In the genomic region with DNA sequence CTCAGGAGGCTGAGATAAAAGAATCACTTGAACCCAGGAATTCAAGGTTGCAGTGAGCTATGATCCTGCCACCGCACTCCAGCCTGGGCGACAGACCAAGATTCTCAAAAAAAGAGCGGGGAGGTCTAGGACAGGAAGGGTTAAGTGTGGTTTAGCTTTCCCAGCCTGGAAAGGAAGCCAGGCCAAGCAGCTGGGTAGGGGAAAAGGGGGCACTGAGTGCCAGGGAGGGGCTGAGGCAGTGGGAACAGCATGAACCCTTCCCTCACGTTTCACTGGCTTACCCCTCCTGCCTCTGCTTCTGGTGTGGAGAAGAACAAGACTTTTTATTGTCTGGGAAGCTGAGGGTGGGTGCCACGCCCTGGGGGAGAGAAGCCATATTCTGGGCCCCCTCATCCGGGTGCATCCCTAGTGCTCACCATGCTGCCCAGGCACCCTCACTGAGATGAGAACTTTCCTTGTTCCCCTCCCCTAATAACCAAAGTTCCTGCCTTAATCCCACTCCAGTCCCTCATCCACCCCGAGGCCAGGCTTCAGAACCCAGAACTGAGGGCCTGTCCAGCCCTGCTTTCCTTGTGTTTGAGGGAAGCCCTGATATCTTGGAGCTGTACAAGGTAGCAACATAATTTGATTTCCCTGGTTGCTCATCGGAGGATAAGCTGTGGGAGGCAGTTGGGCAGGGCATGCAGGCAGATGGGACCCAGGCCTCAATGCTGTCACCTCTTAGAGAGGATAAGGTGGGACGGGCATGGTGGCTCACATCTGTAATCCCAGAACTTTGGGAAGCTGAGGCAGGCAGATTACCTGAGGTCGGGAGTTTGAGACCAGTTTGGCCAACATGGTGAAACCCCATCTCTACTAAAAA, we compare ENCODE assay signal across 15 cellular contexts. TPM values are rescaled to one million over a fixed set of nuclear protein-coding genes. Genes with fewer than 3 reads are reported as not detected.
DNase-seq lines count a peak whose midpoint lies in the region; ATAC-seq and TF ChIP-seq lines count a peak whose summit lies in the region.
"Had no signal": no experiment of that assay in that cellular context is flagged by ENCODE, and none has a peak within 500 bp of the region (broad histone marks: within the 10 kb centered on the region; RNA-seq: fewer than 3 reads in every experiment).

No MANE protein-coding gene starts in this region.

- ATAC-seq in SK-N-SH treated with all-trans-retinoic acid at 6 μM for 48 hours: no peak
- no peak for ATAC-seq in gastroesophageal sphincter
- no peak for ATAC-seq in GM18867 (IDR thresholded peaks at IDR 0.05; ENCODE audit: unreplicated experiment)

- no peak overlapping the region for H3K4me3 Mint-ChIP-seq in Calu3 (ENCODE audit: low read depth, unreplicated experiment)
- H3K4me3 Mint-ChIP-seq: activated naive CD4-positive, alpha-beta T cell treated with anti-CD3 and anti-CD28 coated beads, Interleukin-2, amount 50 U/mL, for 24 hours had no signal

- intact Hi-C loops in Calu3 (cut with micrococcal nuclease; ENCODE audit: unreplicated experiment): no loop called here

- H3K9me3 Mint-ChIP-seq in Calu3 (ENCODE audit: low read depth, unreplicated experiment): no peaks in the 10 kb centered on the region
- H3K9me3 Mint-ChIP-seq: activated naive CD4-positive, alpha-beta T cell treated with anti-CD3 and anti-CD28 coated beads, Interleukin-2, amount 50 U/mL, for 24 hours had no signal

- BruUV-seq in Calu3 (replicated peaks; lab: Mats Ljungman, UMichigan): no TSS peak

- H3K9ac ChIP-seq in skeletal muscle tissue (ENCODE audit: low read depth in 1 of 3, low read length in 3 of 3): peak overlapping the region in 1 of 3 donors; percentile 66

- no peaks in the 10 kb centered on the region for H3K27me3 ChIP-seq in gastroesophageal sphincter
- H3K27me3 ChIP-seq in skeletal muscle tissue (ENCODE audit: control insufficient read depth in 3 of 3, insufficient read depth in 3 of 3, low read length in 3 of 3): no peaks in the 10 kb centered on the region
- peaks cover 2% of the 10 kb centered on the region; the same call in 1 of the 2 replicates for H3K27me3 ChIP-seq in H7 (ENCODE audit: control insufficient read depth, insufficient read depth, low read length)

- peaks cover 50% of the 10 kb centered on the region for H3K36me3 Mint-ChIP-seq in Calu3 (ENCODE audit: insufficient read depth, unreplicated experiment)

- no peaks in the 10 kb centered on the region for H3K27me3 Mint-ChIP-seq in Calu3 (ENCODE audit: unreplicated experiment)

- peak overlapping the region in 3 of 4 donors; percentile 74 to 100 (median 99) for H3K27ac ChIP-seq in gastroesophageal sphincter
- H3K27ac ChIP-seq in skeletal muscle tissue (ENCODE audit: low read depth, low read length): peak overlapping the region; percentile 34

- peaks cover 47% of the 10 kb centered on the region for H3K4me1 Mint-ChIP-seq in Calu3 (ENCODE audit: low read depth, unreplicated experiment)

- no peaks in the 10 kb centered on the region for H3K36me3 ChIP-seq in gastroesophageal sphincter
- H3K36me3 ChIP-seq in skeletal muscle tissue (ENCODE audit: control insufficient read depth in 3 of 3, insufficient read depth in 3 of 3, low read length in 3 of 3): peaks cover 0 to 6% (median 4%) of the 10 kb centered on the region in 3 donors
- H3K36me3 ChIP-seq in H7 (replicated peaks; ENCODE audit: control insufficient read depth, insufficient read depth, low read length): no peaks in the 10 kb centered on the region

- H3K9me3 ChIP-seq in gastroesophageal sphincter (no peaks in the 10 kb centered on the region), skeletal muscle tissue (ENCODE audit: control insufficient read depth in 3 of 3, low read length in 3 of 3) (no peaks in the 10 kb centered on the region)

- no peak overlapping the region for H3K4me3 ChIP-seq in gastroesophageal sphincter
- H3K4me3 ChIP-seq in skeletal muscle tissue (ENCODE audit: low read length in 3 of 3): no peak overlapping the region
- no peak overlapping the region for H3K4me3 ChIP-seq in H7 (ENCODE audit: insufficient read depth, low read depth, low read length)

- no peak for TF ChIP-seq POLR2A in gastroesophageal sphincter (IDR thresholded peaks at IDR 0.05)

- CTCF ChIA-PET in Calu3 (lab: Charles Lee): interaction anchor here (1.6 to 2.4 kb wide), 2 partner anchors 16 kb away, joined by 6 to 17 read pairs; no protein-coding TSS in a partner anchor

- TF ChIP-seq CTCF in Calu3 (IDR thresholded peaks at IDR 0.05; ENCODE audit: unreplicated experiment) (no peak), gastroesophageal sphincter (IDR thresholded peaks at IDR 0.05) (no peak)

- H3K4me1 ChIP-seq in gastroesophageal sphincter (peaks cover 0 to 53% (median 18%) of the 10 kb centered on the region in 3 donors), skeletal muscle tissue (ENCODE audit: control insufficient read depth in 3 of 3, insufficient read depth in 3 of 3, low read length in 3 of 3) (peaks cover 44 to 63% (median 44%) of the 10 kb centered on the region in 3 donors)

- DNase-seq in Calu3 (no peak), H7 (no peak), NCI-H748 (lab: John Stamatoyannopoulos, UW; ENCODE audit: unreplicated experiment) (no peak), germinal center (ENCODE audit: low spot score) (no peak)
- DNase-seq: activated CD4-positive, alpha-beta T cell treated with anti-CD3 and anti-CD28 coated beads for 48 hours; COR-L47; effector CD8-positive, alpha-beta T cell; SIG-M5; stimulated activated CD4-positive, alpha-beta T cell treated with anti-CD3 and anti-CD28 coated beads, Interleukin-2, amount 100 ng/mL, for 48 hours had no signal

- 40 to 49% methylated on average over 7 to 8 of the region's 10 CpGs for WGBS in gastroesophageal sphincter (ENCODE audit: low coverage in 1 of 2), 2 donors

- peak overlapping the region; percentile 85 for H3K27ac Mint-ChIP-seq in Calu3 (ENCODE audit: unreplicated experiment)

- TF ChIP-seq EP300 in gastroesophageal sphincter (IDR thresholded peaks at IDR 0.05): no peak

TF ChIP-seq in SK-N-SH treated with all-trans-retinoic acid at 6 μM for 48 hours, 23 proteins besides CTCF, POLR2A, EP300 and RAD21:
- TF ChIP-seq ZC3H10 (CRISPR knock-in tag; IDR thresholded peaks at IDR 0.05): 0 out of 2 replicates have a peak, but pooled peaks have one; percentile 14
- TF ChIP-seq ARNTL (CRISPR knock-in tag; IDR thresholded peaks at IDR 0.05; ENCODE audit: borderline replicate concordance, low read depth): no peak
- no peak for TF ChIP-seq OSR1 (CRISPR knock-in tag; IDR thresholded peaks at IDR 0.05)

RNA-seq across cellular contexts. Expression of a gene that starts 2.0 kb away (rescaled TPM):
- total RNA-seq in Calu3 (2022): 499 and 514 TPM in 2 replicates
- total RNA-seq in gastroesophageal sphincter: 100 to 1,000 TPM; 327 to 617 (median 519) TPM
- total RNA-seq in skeletal muscle tissue: 399 TPM
- total RNA-seq in H7 (2014; rRNA removed; shearing (Covaris generic)): 101 and 119 TPM in 2 replicates

RNA-seq across cellular contexts. Expression of a gene that starts 30.2 kb away (rescaled TPM):
- total RNA-seq in Calu3 (2022): 3.3 and 5.0 TPM in 2 replicates
- total RNA-seq in gastroesophageal sphincter: under 1 TPM; under 0.01 to 0.78 (median 0.52) TPM
- total RNA-seq in skeletal muscle tissue: 6.8 TPM
- total RNA-seq in H7 (2014; rRNA removed; shearing (Covaris generic)): 52.7 and 65.2 TPM in 2 replicates

RNA-seq across cellular contexts. Expression of a gene that starts 40.9 kb away (rescaled TPM):
- total RNA-seq in Calu3 (2022): 6.9 and 7.2 TPM in 2 replicates
- 1 to 10 TPM; 1.7 to 7.5 (median 3.4) TPM for total RNA-seq in gastroesophageal sphincter
- 4.2 TPM for total RNA-seq in skeletal muscle tissue
- total RNA-seq in H7 (2014; rRNA removed; shearing (Covaris generic)): 10.3 and 15.8 TPM in 2 replicates

RNA-seq across cellular contexts. Expression of a gene that starts 51.5 kb away (rescaled TPM):
- total RNA-seq in Calu3 (2022) (182 and 189 TPM in 2 replicates), gastroesophageal sphincter (10 to 100 TPM in 1 of 4 donors, not detected in 3; 22.1 TPM), skeletal muscle tissue (not detected)
- 18.3 and 27.6 TPM in 2 replicates for total RNA-seq in H7 (2014; rRNA removed; shearing (Covaris generic))
- total RNA-seq: myocyte had no signal

RNA-seq across cellular contexts. Expression of a gene that starts 57.9 kb away (rescaled TPM):
- total RNA-seq in Calu3 (2022): 69.8 and 69.9 TPM in 2 replicates
- 10 to 100 TPM; 66.8 to 79.3 (median 73.1) TPM for total RNA-seq in gastroesophageal sphincter
- 35.0 TPM for total RNA-seq in skeletal muscle tissue
- total RNA-seq in H7 (2014; rRNA removed; shearing (Covaris generic)): 58.0 and 74.1 TPM in 2 replicates
